In genomic region chr3:157083824-157084223, GRCh38 we compare ENCODE assay signal across 27 cellular contexts.
"Had no signal": no experiment of that assay in that cellular context is flagged by ENCODE, and none has a peak within 500 bp of the region (broad histone marks: within the 10 kb centered on the region; RNA-seq: fewer than 3 reads in every experiment).

No MANE protein-coding gene starts in this region.

- H3K9me3 ChIP-seq: adrenal gland had no signal

- H3K4me3 ChIP-seq: adrenal gland, SK-N-MC had no signal

- ATAC-seq: activated T-helper 17 cell treated with anti-CD3 and anti-CD28 coated beads, Interleukin-2, amount 50 U/mL, for 72 hours; Right ventricle myocardium inferior; T-cell had no signal

- DNase-seq: activated CD4-positive, alpha-beta memory T cell treated with anti-CD3 and anti-CD28 coated beads, Interleukin-2, amount 10 ng/mL, durations not matched to agents 7 days and 5 days; activated CD4-positive, alpha-beta T cell treated with anti-CD3 and anti-CD28 coated beads, Interleukin-2, amount 50 U/mL, for 1 hour; activated CD4-positive, CD25-positive, alpha-beta regulatory T cell; activated gamma-delta T cell; activated naive CD4-positive, alpha-beta T cell treated with anti-CD3 and anti-CD28 coated beads for 36 hours; activated T-cell treated with anti-CD3 and anti-CD28 coated beads for 4 hours; activated T-cell treated with anti-CD3 and anti-CD28 coated beads, Interleukin-2, amount 50 U/mL, for 48 hours; anterior cingulate cortex; caudate nucleus; Karpas-422; MM.1S; NCI-H1105; NCI-H1436; NCI-H187; NCI-H2081; NCI-H510A treated with DMSO at 0.1 percent for 48 hours; NCI-H69; T-cell; T-helper 2 cell; T1000 had no signal

- H3K27me3 ChIP-seq: adrenal gland had no signal

- H3K36me3 Mint-ChIP-seq: activated naive CD8-positive, alpha-beta T cell; T-cell had no signal

- H3K36me3 ChIP-seq: adrenal gland had no signal

- H3K27ac Mint-ChIP-seq: activated CD4-positive, alpha-beta memory T cell treated with anti-CD3 and anti-CD28 coated beads, Interleukin-2, amount 10 ng/mL, durations not matched to agents 7 days and 5 days; activated naive CD4-positive, alpha-beta T cell treated with anti-CD3 and anti-CD28 coated beads for 36 hours; activated naive CD8-positive, alpha-beta T cell; T-cell had no signal

- H3K9me3 Mint-ChIP-seq: activated CD4-positive, alpha-beta memory T cell treated with anti-CD3 and anti-CD28 coated beads, Interleukin-2, amount 10 ng/mL, durations not matched to agents 7 days and 5 days; activated naive CD4-positive, alpha-beta T cell treated with anti-CD3 and anti-CD28 coated beads for 36 hours; activated T-helper 17 cell treated with anti-CD3 and anti-CD28 coated beads, Interleukin-2, amount 50 U/mL, for 72 hours; T-cell had no signal

- H3K27me3 Mint-ChIP-seq: activated CD4-positive, alpha-beta memory T cell treated with anti-CD3 and anti-CD28 coated beads, Interleukin-2, amount 10 ng/mL, durations not matched to agents 7 days and 5 days; activated T-helper 17 cell treated with anti-CD3 and anti-CD28 coated beads, Interleukin-2, amount 50 U/mL, for 72 hours; T-cell had no signal

- H3K4me3 Mint-ChIP-seq: activated CD4-positive, alpha-beta memory T cell treated with anti-CD3 and anti-CD28 coated beads, Interleukin-2, amount 10 ng/mL, durations not matched to agents 7 days and 5 days; activated naive CD4-positive, alpha-beta T cell treated with anti-CD3 and anti-CD28 coated beads for 36 hours; activated naive CD8-positive, alpha-beta T cell; activated T-helper 17 cell treated with anti-CD3 and anti-CD28 coated beads, Interleukin-2, amount 50 U/mL, for 72 hours; T-cell had no signal

- FAIRE-seq: TTC549 had no signal

- H3K27ac ChIP-seq: adrenal gland, SK-N-MC, VCaP had no signal
